ENCODE assay signal across 19 cellular contexts in genomic region chr16:58109330-58109729, GRCh38. TPM values are rescaled to one million over a fixed set of nuclear protein-coding genes. Genes with fewer than 3 reads are reported as not detected.
A peak's percentile ranks its signal among the peaks of the same experiment; 100 is the strongest.
DNase-seq lines count a peak whose midpoint lies in the region; ATAC-seq and TF ChIP-seq lines count a peak whose summit lies in the region.
"Had no signal": no experiment of that assay in that cellular context is flagged by ENCODE, and none has a peak within 500 bp of the region (broad histone marks: within the 10 kb centered on the region; RNA-seq: fewer than 3 reads in every experiment).

No MANE protein-coding gene starts in this region.

- no peak for DNase-seq in cardiac muscle cell (ENCODE audit: low read depth in 1 of 2, low spot score in 1 of 2)
- DNase-seq in left cardiac atrium, result no peak
- DNase-seq in NCI-H2196 (lab: John Stamatoyannopoulos, UW; ENCODE audit: unreplicated experiment), result no peak
- no peak for DNase-seq in activated gamma-delta T cell treated with Interleukin-2 at 50 U/mL for 16 hours
- DNase-seq in Ammon's horn (ENCODE audit: low spot score), result no peak
- no peak for DNase-seq in NCI-H2081 treated with DMSO at 0.1 percent for 48 hours (lab: John Stamatoyannopoulos, UW)
- DNase-seq: activated CD4-positive, alpha-beta memory T cell treated with anti-CD3 and anti-CD28 coated beads for 36 hours; activated naive CD4-positive, alpha-beta T cell treated with anti-CD3 and anti-CD28 coated beads, Interleukin-2, amount 10 ng/mL, durations not matched to agents 7 days and 5 days; activated T-cell treated with anti-CD3 and anti-CD28 coated beads, Interleukin-2, amount 50 U/mL, for 1 hour; C1 segment of cervical spinal cord; DMS 273 treated with DMSO at 0.1 percent for 48 hours; GOT3; KG1; left ventricle myocardium superior; NCI-H1105; NCI-H774; stimulated activated CD4-positive, alpha-beta T cell treated with anti-CD3 and anti-CD28 coated beads, Interleukin-12 subunit alpha, Interleukin-12 subunit beta, amount 100 ng/mL, for 4 hours had no signal

- H3K79me2 ChIP-seq in OCI-LY3 (ENCODE audit: low read length), result no peaks in the 10 kb centered on the region

- no peak for ATAC-seq in left cardiac atrium
- peak; percentile 68 for ATAC-seq in HG03108 (IDR thresholded peaks at IDR 0.05; ENCODE audit: unreplicated experiment)
- ATAC-seq: left ventricle myocardium superior had no signal

- no peak for TF ChIP-seq CTCF in cardiac muscle cell (IDR thresholded peaks at IDR 0.05; ENCODE audit: low read depth, low read length)
- TF ChIP-seq CTCF in OCI-LY3 (IDR thresholded peaks at IDR 0.05; ENCODE audit: low read depth, low read length), result no peak

- H3K4me1 ChIP-seq in cardiac muscle cell (ENCODE audit: low read depth), result peaks cover 45% of the 10 kb centered on the region
- H3K4me1 ChIP-seq in OCI-LY3 (ENCODE audit: low read length), result peaks cover 16% of the 10 kb centered on the region

- intact Hi-C loops in left cardiac atrium (cut with DNase I), result no loop called here

- H3K36me3 ChIP-seq in cardiac muscle cell (peaks cover 14% of the 10 kb centered on the region), OCI-LY3 (replicated peaks; ENCODE audit: low read depth, low read length) (peaks cover 6% of the 10 kb centered on the region)

- peaks cover 2% of the 10 kb centered on the region; the same call in 1 of the 2 replicates for H4K20me1 ChIP-seq in OCI-LY3 (ENCODE audit: insufficient read depth, low read length)

- no peak overlapping the region for H2AFZ ChIP-seq in OCI-LY3 (ENCODE audit: low read depth, low read length)

- H3K4me2 ChIP-seq in OCI-LY3 (ENCODE audit: low read length), result peak overlapping the region; percentile 95

- H3K27me3 ChIP-seq in cardiac muscle cell, result no peaks in the 10 kb centered on the region
- H3K27me3 ChIP-seq in OCI-LY3 (ENCODE audit: low read depth, low read length), result no peaks in the 10 kb centered on the region

- no peak overlapping the region for H3K4me3 ChIP-seq in cardiac muscle cell
- peak overlapping the region; percentile 65 for H3K4me3 ChIP-seq in OCI-LY3 (ENCODE audit: low read length)

- peak overlapping the region; percentile 29; the same call in 1 of the 2 replicates for H3K9ac ChIP-seq in OCI-LY3 (ENCODE audit: low read length)

- H3K9me3 ChIP-seq in cardiac muscle cell (ENCODE audit: low read depth), result no peaks in the 10 kb centered on the region
- H3K9me3 ChIP-seq in OCI-LY3 (ENCODE audit: insufficient read depth, low read length), result no peaks in the 10 kb centered on the region

- peak overlapping the region; percentile 82 for H3K27ac ChIP-seq in cardiac muscle cell
- H3K27ac ChIP-seq in OCI-LY3 (ENCODE audit: low read length), result peak overlapping the region; percentile 19; the same call in 1 of the 2 replicates

RNA-seq across cellular contexts. Expression of gene CFAP20, which starts 19.9 kb away (rescaled TPM):
- total RNA-seq in cardiac muscle cell (154 and 198 TPM in 2 replicates), left cardiac atrium (10 to 100 TPM; 31.6 to 32.0 TPM)
- polyA plus RNA-seq in cardiac muscle cell, result 118 and 137 TPM in 2 replicates
